ENCODE assay signal across 8 cellular contexts in the genomic region with DNA sequence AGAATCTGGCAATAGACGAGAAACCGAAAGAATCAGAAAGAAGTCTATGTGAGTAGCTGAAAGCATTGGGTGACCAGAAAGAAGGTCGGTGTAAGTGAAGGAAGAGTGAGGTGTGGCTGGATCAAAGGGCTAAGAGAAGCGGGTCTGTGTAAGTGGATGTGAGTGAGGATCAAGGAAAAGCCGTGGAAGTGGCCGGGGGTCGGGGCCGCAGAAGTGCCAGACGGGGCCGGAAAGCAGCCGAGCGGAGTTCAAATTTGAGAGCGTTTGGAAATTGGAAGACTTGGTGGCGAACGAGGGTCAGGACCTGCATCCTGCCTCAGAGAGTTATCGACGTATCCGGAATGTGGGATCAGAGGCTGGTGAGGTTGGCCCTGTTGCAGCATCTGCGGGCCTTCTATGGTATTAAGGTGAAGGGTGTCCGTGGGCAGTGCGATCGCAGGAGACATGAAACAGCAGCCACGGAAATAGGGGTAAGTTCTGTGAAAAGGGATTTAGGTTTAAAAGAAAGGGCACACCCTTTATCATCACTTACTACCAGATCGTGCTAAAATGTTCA. TPM values are rescaled to one million over a fixed set of nuclear protein-coding genes. Genes with fewer than 3 reads are reported as not detected.
DNase-seq lines count a peak whose midpoint lies in the region; ATAC-seq and TF ChIP-seq lines count a peak whose summit lies in the region.
"Not testable (repeated sequence)": the region's sequence is repeated elsewhere in the genome, so short reads cannot be mapped to it uniquely, and the experiment has no call there.

No MANE protein-coding gene starts in this region.

- H3K27me3 Mint-ChIP-seq in activated naive CD8-positive, alpha-beta T cell treated with anti-CD3 and anti-CD28 coated beads, Interleukin-2, amount 50 U/mL, for 24 hours; stimulated activated naive B cell treated with anti-CD40 and anti-IgM and Interleukin-4, amounts not matched to agents 10 μg/mL and 1 μg/mL and 100 μg/mL, for 72 hours: not testable (repeated sequence)

- H3K4me1 Mint-ChIP-seq in activated naive CD8-positive, alpha-beta T cell treated with anti-CD3 and anti-CD28 coated beads, Interleukin-2, amount 50 U/mL, for 24 hours = peaks cover 20% of the 10 kb centered on the region
- H3K4me1 Mint-ChIP-seq in stimulated activated naive B cell treated with anti-CD40 and anti-IgM and Interleukin-4, amounts not matched to agents 10 μg/mL and 1 μg/mL and 100 μg/mL, for 72 hours = peaks cover 3 to 25% of the 10 kb centered on the region in 2 donors

- H3K4me1 ChIP-seq in muscle layer of colon (ENCODE audit: insufficient read depth, low read length) = not testable (repeated sequence)

- not testable (repeated sequence) for TF ChIP-seq CTCF in fibroblast of the aortic adventitia (IDR thresholded peaks at IDR 0.05; ENCODE audit: insufficient read depth, low read length)

- peak; percentile 32 for DNase-seq in Caki2 (ENCODE audit: low read depth)
- DNase-seq in RKO (ENCODE audit: low spot score) = peak; percentile 60
- DNase-seq in activated naive CD8-positive, alpha-beta T cell treated with anti-CD3 and anti-CD28 coated beads, Interleukin-2, amount 50 U/mL, for 24 hours; fibroblast of the aortic adventitia (ENCODE audit: low read depth); stimulated activated naive B cell treated with anti-CD40 and anti-IgM and Interleukin-4, amounts not matched to agents 10 μg/mL and 1 μg/mL and 100 μg/mL, for 72 hours: not testable (repeated sequence)

- H3K36me3 Mint-ChIP-seq in activated naive CD8-positive, alpha-beta T cell treated with anti-CD3 and anti-CD28 coated beads, Interleukin-2, amount 50 U/mL, for 24 hours (ENCODE audit: low read depth) = peaks cover 25% of the 10 kb centered on the region
- H3K36me3 Mint-ChIP-seq in stimulated activated naive B cell treated with anti-CD40 and anti-IgM and Interleukin-4, amounts not matched to agents 10 μg/mL and 1 μg/mL and 100 μg/mL, for 72 hours = not testable (repeated sequence)

- not testable (repeated sequence) for H3K36me3 ChIP-seq in muscle layer of colon (ENCODE audit: insufficient read depth, low read length)

- H3K27ac ChIP-seq in muscle layer of colon (ENCODE audit: low read depth, low read length) = not testable (repeated sequence)

- in situ Hi-C loops in Caki2 (cut with HindIII; ENCODE audit: low pct_unique_long_range_greater_than_20kb, low sequenced_read_pairs) = not testable (repeated sequence)

- H3K4me3 ChIP-seq in fibroblast of the aortic adventitia (ENCODE audit: low read depth, low read length) = peak overlapping the region; percentile 72
- H3K4me3 ChIP-seq in muscle layer of colon (ENCODE audit: low read depth in 1 of 2, low read length in 2 of 2) = peak overlapping the region; percentile 38 to 48

- not testable (repeated sequence) for H3K9ac ChIP-seq in muscle layer of colon (ENCODE audit: low read length)

- ATAC-seq in GM19467 (IDR thresholded peaks at IDR 0.05; ENCODE audit: unreplicated experiment) (peak; percentile 13), HG03103 (IDR thresholded peaks at IDR 0.05; ENCODE audit: low read depth, unreplicated experiment) (peak; percentile 5)
- peak; percentile 27 for ATAC-seq in activated naive CD8-positive, alpha-beta T cell treated with anti-CD3 and anti-CD28 coated beads, Interleukin-2, amount 50 U/mL, for 24 hours
- ATAC-seq in stimulated activated naive B cell treated with anti-CD40 and anti-IgM and Interleukin-4, amounts not matched to agents 10 μg/mL and 1 μg/mL and 100 μg/mL, for 72 hours (replicated peaks) = peak; percentile 8 to 18

- peak overlapping the region; percentile 97 for H3K4me3 Mint-ChIP-seq in activated naive CD8-positive, alpha-beta T cell treated with anti-CD3 and anti-CD28 coated beads, Interleukin-2, amount 50 U/mL, for 24 hours
- H3K4me3 Mint-ChIP-seq in stimulated activated naive B cell treated with anti-CD40 and anti-IgM and Interleukin-4, amounts not matched to agents 10 μg/mL and 1 μg/mL and 100 μg/mL, for 72 hours = peak overlapping the region; percentile 93 to 94

- H3K27me3 ChIP-seq in muscle layer of colon (ENCODE audit: control insufficient read depth in 1 of 2, insufficient read depth in 2 of 2, low read length in 2 of 2) = not testable (repeated sequence)

- not testable (repeated sequence) for H3K9me3 Mint-ChIP-seq in activated naive CD8-positive, alpha-beta T cell treated with anti-CD3 and anti-CD28 coated beads, Interleukin-2, amount 50 U/mL, for 24 hours; stimulated activated naive B cell treated with anti-CD40 and anti-IgM and Interleukin-4, amounts not matched to agents 10 μg/mL and 1 μg/mL and 100 μg/mL, for 72 hours

- peak overlapping the region; percentile 96 for H3K27ac Mint-ChIP-seq in activated naive CD8-positive, alpha-beta T cell treated with anti-CD3 and anti-CD28 coated beads, Interleukin-2, amount 50 U/mL, for 24 hours
- peak overlapping the region; percentile 89 for H3K27ac Mint-ChIP-seq in stimulated activated naive B cell treated with anti-CD40 and anti-IgM and Interleukin-4, amounts not matched to agents 10 μg/mL and 1 μg/mL and 100 μg/mL, for 72 hours

- not testable (repeated sequence) for H3K9me3 ChIP-seq in muscle layer of colon (ENCODE audit: low read length)

RNA-seq across cellular contexts. Expression of gene ARHGAP11A, which starts 0.6 kb away (rescaled TPM):
- 15.6 and 20.1 TPM in 2 replicates for total RNA-seq in Caki2 (2014; rRNA removed; shearing (Covaris generic); ENCODE audit: low replicate concordance)
- 10.1 and 33.9 TPM in 2 replicates for total RNA-seq in fibroblast of the aortic adventitia (ENCODE audit: low replicate concordance)

RNA-seq across cellular contexts. Expression of gene GOLGA8N, which starts 22.7 kb away (rescaled TPM):
- total RNA-seq in Caki2 (2014; rRNA removed; shearing (Covaris generic); ENCODE audit: low replicate concordance) = 6.0 and 15.1 TPM in 2 replicates
- 1.8 and 5.7 TPM in 2 replicates for total RNA-seq in fibroblast of the aortic adventitia (ENCODE audit: low replicate concordance)

RNA-seq across cellular contexts. Expression of gene SCG5, which starts 25.6 kb away (rescaled TPM):
- 24.6 and 46.8 TPM in 2 replicates for total RNA-seq in Caki2 (2014; rRNA removed; shearing (Covaris generic); ENCODE audit: low replicate concordance)
- total RNA-seq in fibroblast of the aortic adventitia (ENCODE audit: low replicate concordance) = 11.7 and 16.7 TPM in 2 replicates
